In genomic region chr9:5832543-5833529, GRCh38 we compare ENCODE assay signal across 1 cellular context.
TF ChIP-seq lines count a peak whose summit lies in the region.

A gene with protein sequence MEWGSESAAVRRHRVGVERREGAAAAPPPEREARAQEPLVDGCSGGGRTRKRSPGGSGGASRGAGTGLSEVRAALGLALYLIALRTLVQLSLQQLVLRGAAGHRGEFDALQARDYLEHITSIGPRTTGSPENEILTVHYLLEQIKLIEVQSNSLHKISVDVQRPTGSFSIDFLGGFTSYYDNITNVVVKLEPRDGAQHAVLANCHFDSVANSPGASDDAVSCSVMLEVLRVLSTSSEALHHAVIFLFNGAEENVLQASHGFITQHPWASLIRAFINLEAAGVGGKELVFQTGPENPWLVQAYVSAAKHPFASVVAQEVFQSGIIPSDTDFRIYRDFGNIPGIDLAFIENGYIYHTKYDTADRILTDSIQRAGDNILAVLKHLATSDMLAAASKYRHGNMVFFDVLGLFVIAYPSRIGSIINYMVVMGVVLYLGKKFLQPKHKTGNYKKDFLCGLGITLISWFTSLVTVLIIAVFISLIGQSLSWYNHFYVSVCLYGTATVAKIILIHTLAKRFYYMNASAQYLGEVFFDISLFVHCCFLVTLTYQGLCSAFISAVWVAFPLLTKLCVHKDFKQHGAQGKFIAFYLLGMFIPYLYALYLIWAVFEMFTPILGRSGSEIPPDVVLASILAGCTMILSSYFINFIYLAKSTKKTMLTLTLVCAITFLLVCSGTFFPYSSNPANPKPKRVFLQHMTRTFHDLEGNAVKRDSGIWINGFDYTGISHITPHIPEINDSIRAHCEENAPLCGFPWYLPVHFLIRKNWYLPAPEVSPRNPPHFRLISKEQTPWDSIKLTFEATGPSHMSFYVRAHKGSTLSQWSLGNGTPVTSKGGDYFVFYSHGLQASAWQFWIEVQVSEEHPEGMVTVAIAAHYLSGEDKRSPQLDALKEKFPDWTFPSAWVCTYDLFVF (minus strand): TSS chr9:5833117. CDS start chr9:5833027, 90 bp downstream.

TF ChIP-seq in H1, 55 proteins besides CTCF, POLR2A, EP300 and RAD21:
- TF ChIP-seq PHF8 (conservative IDR thresholded peaks at IDR 0.05; ENCODE audit: low read depth, low read length): peak; percentile 69; the same call in 1 of the 2 replicates
- no peak for TF ChIP-seq MAFK (IDR thresholded peaks at IDR 0.05; ENCODE audit: low read depth, low read length)
- TF ChIP-seq SIN3A (conservative IDR thresholded peaks at IDR 0.05 in 1 of 2, IDR thresholded peaks at IDR 0.05 in 1 of 2; ENCODE audit: low read depth in 1 of 2, low read length in 2 of 2): 0 out of 4 replicates have a peak, but pooled peaks have one; percentile 4 to 19
- no peak for TF ChIP-seq POU5F1 (IDR thresholded peaks at IDR 0.05; ENCODE audit: low read depth, low read length)
- peak; percentile 50; the same call in 1 of the 2 replicates for TF ChIP-seq TBP (IDR thresholded peaks at IDR 0.05; ENCODE audit: low read depth, low read length)
- peak; percentile 35 for TF ChIP-seq CTBP2 (IDR thresholded peaks at IDR 0.05; ENCODE audit: borderline replicate concordance, insufficient read depth, insufficient read length, low read length)
- no peak for TF ChIP-seq RFX5 (IDR thresholded peaks at IDR 0.05; ENCODE audit: borderline replicate concordance, low read depth, low read length)
- TF ChIP-seq TAF1 (IDR thresholded peaks at IDR 0.05; ENCODE audit: low read depth, low read length): peak; percentile 70
- peak; percentile 23 for TF ChIP-seq POLR2AphosphoS5 (IDR thresholded peaks at IDR 0.05; ENCODE audit: low read depth, low read length)
- TF ChIP-seq, protein P1, sequence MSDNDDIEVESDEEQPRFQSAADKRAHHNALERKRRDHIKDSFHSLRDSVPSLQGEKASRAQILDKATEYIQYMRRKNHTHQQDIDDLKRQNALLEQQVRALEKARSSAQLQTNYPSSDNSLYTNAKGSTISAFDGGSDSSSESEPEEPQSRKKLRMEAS (IDR thresholded peaks at IDR 0.05): peak; percentile 77
- TF ChIP-seq, protein P2, sequence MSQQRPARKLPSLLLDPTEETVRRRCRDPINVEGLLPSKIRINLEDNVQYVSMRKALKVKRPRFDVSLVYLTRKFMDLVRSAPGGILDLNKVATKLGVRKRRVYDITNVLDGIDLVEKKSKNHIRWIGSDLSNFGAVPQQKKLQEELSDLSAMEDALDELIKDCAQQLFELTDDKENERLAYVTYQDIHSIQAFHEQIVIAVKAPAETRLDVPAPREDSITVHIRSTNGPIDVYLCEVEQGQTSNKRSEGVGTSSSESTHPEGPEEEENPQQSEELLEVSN (IDR thresholded peaks at IDR 0.05): peak; percentile 86
- peak; percentile 83 for TF ChIP-seq CREB1 (IDR thresholded peaks at IDR 0.05)
- TF ChIP-seq KDM4A (IDR thresholded peaks at IDR 0.05; ENCODE audit: low read depth, low read length, severe bottlenecking): peak; percentile 95
- peak; percentile 88 for TF ChIP-seq ASH2L (IDR thresholded peaks at IDR 0.05; ENCODE audit: low read length)
- TF ChIP-seq, protein P3, sequence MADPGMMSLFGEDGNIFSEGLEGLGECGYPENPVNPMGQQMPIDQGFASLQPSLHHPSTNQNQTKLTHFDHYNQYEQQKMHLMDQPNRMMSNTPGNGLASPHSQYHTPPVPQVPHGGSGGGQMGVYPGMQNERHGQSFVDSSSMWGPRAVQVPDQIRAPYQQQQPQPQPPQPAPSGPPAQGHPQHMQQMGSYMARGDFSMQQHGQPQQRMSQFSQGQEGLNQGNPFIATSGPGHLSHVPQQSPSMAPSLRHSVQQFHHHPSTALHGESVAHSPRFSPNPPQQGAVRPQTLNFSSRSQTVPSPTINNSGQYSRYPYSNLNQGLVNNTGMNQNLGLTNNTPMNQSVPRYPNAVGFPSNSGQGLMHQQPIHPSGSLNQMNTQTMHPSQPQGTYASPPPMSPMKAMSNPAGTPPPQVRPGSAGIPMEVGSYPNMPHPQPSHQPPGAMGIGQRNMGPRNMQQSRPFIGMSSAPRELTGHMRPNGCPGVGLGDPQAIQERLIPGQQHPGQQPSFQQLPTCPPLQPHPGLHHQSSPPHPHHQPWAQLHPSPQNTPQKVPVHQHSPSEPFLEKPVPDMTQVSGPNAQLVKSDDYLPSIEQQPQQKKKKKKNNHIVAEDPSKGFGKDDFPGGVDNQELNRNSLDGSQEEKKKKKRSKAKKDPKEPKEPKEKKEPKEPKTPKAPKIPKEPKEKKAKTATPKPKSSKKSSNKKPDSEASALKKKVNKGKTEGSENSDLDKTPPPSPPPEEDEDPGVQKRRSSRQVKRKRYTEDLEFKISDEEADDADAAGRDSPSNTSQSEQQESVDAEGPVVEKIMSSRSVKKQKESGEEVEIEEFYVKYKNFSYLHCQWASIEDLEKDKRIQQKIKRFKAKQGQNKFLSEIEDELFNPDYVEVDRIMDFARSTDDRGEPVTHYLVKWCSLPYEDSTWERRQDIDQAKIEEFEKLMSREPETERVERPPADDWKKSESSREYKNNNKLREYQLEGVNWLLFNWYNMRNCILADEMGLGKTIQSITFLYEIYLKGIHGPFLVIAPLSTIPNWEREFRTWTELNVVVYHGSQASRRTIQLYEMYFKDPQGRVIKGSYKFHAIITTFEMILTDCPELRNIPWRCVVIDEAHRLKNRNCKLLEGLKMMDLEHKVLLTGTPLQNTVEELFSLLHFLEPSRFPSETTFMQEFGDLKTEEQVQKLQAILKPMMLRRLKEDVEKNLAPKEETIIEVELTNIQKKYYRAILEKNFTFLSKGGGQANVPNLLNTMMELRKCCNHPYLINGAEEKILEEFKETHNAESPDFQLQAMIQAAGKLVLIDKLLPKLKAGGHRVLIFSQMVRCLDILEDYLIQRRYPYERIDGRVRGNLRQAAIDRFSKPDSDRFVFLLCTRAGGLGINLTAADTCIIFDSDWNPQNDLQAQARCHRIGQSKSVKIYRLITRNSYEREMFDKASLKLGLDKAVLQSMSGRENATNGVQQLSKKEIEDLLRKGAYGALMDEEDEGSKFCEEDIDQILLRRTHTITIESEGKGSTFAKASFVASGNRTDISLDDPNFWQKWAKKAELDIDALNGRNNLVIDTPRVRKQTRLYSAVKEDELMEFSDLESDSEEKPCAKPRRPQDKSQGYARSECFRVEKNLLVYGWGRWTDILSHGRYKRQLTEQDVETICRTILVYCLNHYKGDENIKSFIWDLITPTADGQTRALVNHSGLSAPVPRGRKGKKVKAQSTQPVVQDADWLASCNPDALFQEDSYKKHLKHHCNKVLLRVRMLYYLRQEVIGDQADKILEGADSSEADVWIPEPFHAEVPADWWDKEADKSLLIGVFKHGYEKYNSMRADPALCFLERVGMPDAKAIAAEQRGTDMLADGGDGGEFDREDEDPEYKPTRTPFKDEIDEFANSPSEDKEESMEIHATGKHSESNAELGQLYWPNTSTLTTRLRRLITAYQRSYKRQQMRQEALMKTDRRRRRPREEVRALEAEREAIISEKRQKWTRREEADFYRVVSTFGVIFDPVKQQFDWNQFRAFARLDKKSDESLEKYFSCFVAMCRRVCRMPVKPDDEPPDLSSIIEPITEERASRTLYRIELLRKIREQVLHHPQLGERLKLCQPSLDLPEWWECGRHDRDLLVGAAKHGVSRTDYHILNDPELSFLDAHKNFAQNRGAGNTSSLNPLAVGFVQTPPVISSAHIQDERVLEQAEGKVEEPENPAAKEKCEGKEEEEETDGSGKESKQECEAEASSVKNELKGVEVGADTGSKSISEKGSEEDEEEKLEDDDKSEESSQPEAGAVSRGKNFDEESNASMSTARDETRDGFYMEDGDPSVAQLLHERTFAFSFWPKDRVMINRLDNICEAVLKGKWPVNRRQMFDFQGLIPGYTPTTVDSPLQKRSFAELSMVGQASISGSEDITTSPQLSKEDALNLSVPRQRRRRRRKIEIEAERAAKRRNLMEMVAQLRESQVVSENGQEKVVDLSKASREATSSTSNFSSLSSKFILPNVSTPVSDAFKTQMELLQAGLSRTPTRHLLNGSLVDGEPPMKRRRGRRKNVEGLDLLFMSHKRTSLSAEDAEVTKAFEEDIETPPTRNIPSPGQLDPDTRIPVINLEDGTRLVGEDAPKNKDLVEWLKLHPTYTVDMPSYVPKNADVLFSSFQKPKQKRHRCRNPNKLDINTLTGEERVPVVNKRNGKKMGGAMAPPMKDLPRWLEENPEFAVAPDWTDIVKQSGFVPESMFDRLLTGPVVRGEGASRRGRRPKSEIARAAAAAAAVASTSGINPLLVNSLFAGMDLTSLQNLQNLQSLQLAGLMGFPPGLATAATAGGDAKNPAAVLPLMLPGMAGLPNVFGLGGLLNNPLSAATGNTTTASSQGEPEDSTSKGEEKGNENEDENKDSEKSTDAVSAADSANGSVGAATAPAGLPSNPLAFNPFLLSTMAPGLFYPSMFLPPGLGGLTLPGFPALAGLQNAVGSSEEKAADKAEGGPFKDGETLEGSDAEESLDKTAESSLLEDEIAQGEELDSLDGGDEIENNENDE (IDR thresholded peaks at IDR 0.05; ENCODE audit: insufficient replicate concordance, low read length): no peak
- no peak for TF ChIP-seq KDM5A (IDR thresholded peaks at IDR 0.05; ENCODE audit: low read length)
- TF ChIP-seq EZH2 (IDR thresholded peaks at IDR 0.05; ENCODE audit: low read depth, low read length, severe bottlenecking): peak; percentile 40
- TF ChIP-seq TCF12 (IDR thresholded peaks at IDR 0.05; ENCODE audit: low read depth, low read length): no peak
- TF ChIP-seq SIRT6 (IDR thresholded peaks at IDR 0.05; ENCODE audit: low read length): no peak
- no peak for TF ChIP-seq CBX8 (IDR thresholded peaks at IDR 0.05; ENCODE audit: borderline replicate concordance, low read depth, low read length)
- TF ChIP-seq YY1 (IDR thresholded peaks at IDR 0.05; ENCODE audit: low read depth, low read length): 0 out of 2 replicates have a peak, but pooled peaks have one; percentile 31
- TF ChIP-seq NRF1 (IDR thresholded peaks at IDR 0.05; ENCODE audit: low read depth, low read length): peak; percentile 40; the same call in 1 of the 2 replicates
- peak; percentile 94 for TF ChIP-seq RBBP5 (IDR thresholded peaks at IDR 0.05; ENCODE audit: borderline replicate concordance, low read depth, low read length)
- no peak for TF ChIP-seq ATF3 (IDR thresholded peaks at IDR 0.05; ENCODE audit: insufficient read depth, low read depth, low read length)
- TF ChIP-seq GABPA (IDR thresholded peaks at IDR 0.05; ENCODE audit: borderline replicate concordance, insufficient read depth, low read length): peak; percentile 21; the same call in 1 of the 2 replicates
- TF ChIP-seq HDAC6 (IDR thresholded peaks at IDR 0.05; ENCODE audit: low read depth, low read length): no peak
